ENCODE assay signal across 8 cellular contexts in the genomic region with DNA sequence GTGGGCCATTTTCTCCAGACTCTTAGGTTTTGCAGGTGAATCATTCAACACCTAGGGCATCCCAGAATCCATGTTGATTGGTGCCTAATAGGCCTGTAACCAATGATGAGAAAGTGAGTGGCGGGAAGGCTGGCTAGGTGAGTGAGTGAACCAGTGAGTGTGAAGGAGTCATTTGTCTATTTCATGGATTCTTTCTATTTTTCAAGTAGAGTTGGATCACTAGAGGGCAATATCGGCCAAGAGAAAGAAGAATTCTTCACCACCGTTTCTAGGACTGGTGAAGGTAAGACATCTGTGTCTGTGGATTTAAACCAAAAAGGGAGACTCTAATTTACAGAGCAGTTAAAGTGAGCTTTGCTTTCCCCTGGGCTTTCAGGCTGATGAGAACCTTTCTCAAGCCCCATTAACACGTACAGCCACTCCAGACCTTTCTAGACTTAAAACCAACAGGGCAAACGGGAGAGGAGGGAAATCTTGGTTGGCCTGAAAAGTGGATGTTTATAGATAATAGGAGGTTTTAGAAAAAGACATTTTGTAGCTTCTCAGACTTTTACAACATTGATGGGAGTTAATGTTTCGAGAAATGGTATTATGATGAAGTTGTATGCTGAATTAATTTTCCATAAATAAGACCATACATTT.
DNase-seq lines count a peak whose midpoint lies in the region; ATAC-seq, FAIRE-seq and TF ChIP-seq lines count a peak whose summit lies in the region.

No MANE protein-coding gene starts in this region.

- H3K4me2 ChIP-seq in astrocyte (ENCODE audit: low read length), result no peak overlapping the region

- no peaks in the 10 kb centered on the region for H3K9me3 ChIP-seq in astrocyte (ENCODE audit: insufficient read depth, low read depth, low read length)

- in situ Hi-C loops in GM13977 (cut with MboI; ENCODE audit: low pct_unique_long_range_greater_than_20kb, low sequenced_read_pairs, unreplicated experiment), result loop anchor here (10.0 to 25.0 kb wide), 2 partner anchors 282 to 530 kb away; no protein-coding TSS in a partner anchor

- H3K9ac ChIP-seq in astrocyte (ENCODE audit: low read length), result no peak overlapping the region

- H2AFZ ChIP-seq in astrocyte (ENCODE audit: low read depth, low read length), result no peak overlapping the region

- no peak overlapping the region for H3K27ac Mint-ChIP-seq in astrocyte (ENCODE audit: unreplicated experiment)

- H4K20me1 ChIP-seq in astrocyte (ENCODE audit: insufficient read depth, low read length), result no peaks in the 10 kb centered on the region

- DNase-seq in GM13977 (ENCODE audit: low spot score) (peak; percentile 60), NCI-H1436 (lab: John Stamatoyannopoulos, UW) (peak; percentile 55), astrocyte (ENCODE audit: low read depth) (peak; percentile 33), kidney tubule cell (ENCODE audit: low spot score) (peak; percentile 73), SHP77 treated with DMSO at 0.1 percent for 48 hours (lab: John Stamatoyannopoulos, UW) (no peak)
- no peak for DNase-seq in activated naive CD4-positive, alpha-beta T cell treated with Interleukin-2 at 50 U/mL for 16 hours

- H3K27ac ChIP-seq in C4-2B (no peak overlapping the region), astrocyte (ENCODE audit: low read depth, low read length) (no peak overlapping the region)

- H3K79me2 ChIP-seq in astrocyte (ENCODE audit: insufficient read depth, low read length), result no peaks in the 10 kb centered on the region

- H3K27me3 Mint-ChIP-seq in astrocyte (ENCODE audit: low read depth, unreplicated experiment), result peaks cover 25% of the 10 kb centered on the region

- H3K9me3 Mint-ChIP-seq in astrocyte (ENCODE audit: unreplicated experiment), result no peaks in the 10 kb centered on the region

- no peaks in the 10 kb centered on the region for H3K36me3 Mint-ChIP-seq in astrocyte (ENCODE audit: low read depth, unreplicated experiment)

- H3K36me3 ChIP-seq in astrocyte (ENCODE audit: insufficient read depth, low read length), result no peaks in the 10 kb centered on the region

- peak; percentile 76 for FAIRE-seq in astrocyte (lab: Jason Lieb, UNC)

- no peaks in the 10 kb centered on the region for H3K27me3 ChIP-seq in astrocyte (ENCODE audit: insufficient read depth, low read length)

- no peak for ATAC-seq in HG02981 (IDR thresholded peaks at IDR 0.05; ENCODE audit: unreplicated experiment)

- TF ChIP-seq CTCF in C4-2B (conservative IDR thresholded peaks at IDR 0.05) (peak; percentile 44), GM13977 (IDR thresholded peaks at IDR 0.05; ENCODE audit: extremely low read depth, insufficient read depth, missing control alignments) (peak; percentile 55), astrocyte (IDR thresholded peaks at IDR 0.05; ENCODE audit: insufficient read depth, low read depth, low read length) (peak; percentile 49)

- peaks cover 2% of the 10 kb centered on the region for H3K4me1 Mint-ChIP-seq in astrocyte (ENCODE audit: low read depth, unreplicated experiment)

- H3K4me3 Mint-ChIP-seq in astrocyte (ENCODE audit: unreplicated experiment), result no peak overlapping the region

- H3K4me1 ChIP-seq in astrocyte (ENCODE audit: insufficient read depth, low read length), result peaks cover 2% of the 10 kb centered on the region

- H3K4me3 ChIP-seq in astrocyte (ENCODE audit: insufficient read depth, low read depth, low read length), result no peak overlapping the region

Comparison
In these comparisons a context has a peak if more than half of its experiments do, and no peak if none do; other contexts are left out.
1. DNase-seq: peak in GM13977 (single experiment), NCI-H1436 (single experiment), astrocyte (single experiment) and kidney tubule cell (single experiment); none in activated naive CD4-positive, alpha-beta T cell treated with Interleukin-2 at 50 U/mL for 16 hours (single experiment) and SHP77 treated with DMSO at 0.1 percent for 48 hours (single experiment).
2. Peak in every context shown above with its lines, with median percentiles within 50 percentile points of each other: CTCF ChIP-seq.